In genomic region chr1:89724369-89725015, GRCh38 we compare ENCODE assay signal across 8 cellular contexts.
DNase-seq lines count a peak whose midpoint lies in the region; ATAC-seq, FAIRE-seq and TF ChIP-seq lines count a peak whose summit lies in the region.

No MANE protein-coding gene starts in this region.

- H3K4me1 ChIP-seq in effector memory CD4-positive, alpha-beta T cell (ENCODE audit: control insufficient read depth, insufficient read depth, low read length, poor library complexity, severe bottlenecking): peaks cover 24% of the 10 kb centered on the region

- no peaks in the 10 kb centered on the region for H3K36me3 ChIP-seq in effector memory CD4-positive, alpha-beta T cell (ENCODE audit: control insufficient read depth, insufficient read depth, low read length)

- intact Hi-C loops in Right ventricle myocardium inferior (cut with DNase I): loop anchor here (1.0 kb wide), 1 partner anchor 33 kb away; no protein-coding TSS in a partner anchor

- no peak overlapping the region for H3K4me3 ChIP-seq in effector memory CD4-positive, alpha-beta T cell (ENCODE audit: insufficient read depth, low read depth, low read length, poor library complexity, severe bottlenecking)

- TF ChIP-seq CTCF in D721Med (IDR thresholded peaks at IDR 0.05; ENCODE audit: insufficient read depth, missing control alignments): no peak

- peak; percentile 54 for ATAC-seq in GM19397 (IDR thresholded peaks at IDR 0.05; ENCODE audit: unreplicated experiment)
- peak; percentile 36 for ATAC-seq in HG03439 (IDR thresholded peaks at IDR 0.05; ENCODE audit: unreplicated experiment)
- ATAC-seq in Right ventricle myocardium inferior: peak; percentile 56

- DNase-seq in activated CD4-positive, alpha-beta T cell treated with anti-CD3 and anti-CD28 coated beads, Interleukin-2, amount 50 U/mL, for 4 hours: peak; percentile 29 to 36
- DNase-seq in Right ventricle myocardium inferior (ENCODE audit: missing footprints): no peak
- peak in 2 of 3 donors; percentile 59 to 72 for DNase-seq in stimulated activated CD4-positive, alpha-beta T cell treated with anti-CD3 and anti-CD28 coated beads, TNF-alpha, amount 100 ng/mL, for 48 hours (ENCODE audit: low read depth in 3 of 3)
- DNase-seq in iPS-NIHi7 (ENCODE audit: extremely low spot score): no peak
- no peak for DNase-seq in D721Med (ENCODE audit: insufficient read length, low spot score)
- DNase-seq in effector memory CD4-positive, alpha-beta T cell: no peak

- FAIRE-seq in D721Med (lab: Jason Lieb, UNC): no peak

- H3K9me3 ChIP-seq in effector memory CD4-positive, alpha-beta T cell (ENCODE audit: control insufficient read depth, low read length): no peaks in the 10 kb centered on the region

- no peaks in the 10 kb centered on the region for H3K27me3 ChIP-seq in effector memory CD4-positive, alpha-beta T cell (replicated peaks; ENCODE audit: control insufficient read depth, insufficient read depth, low read length, poor library complexity, severe bottlenecking)

- H3K27ac ChIP-seq in effector memory CD4-positive, alpha-beta T cell (ENCODE audit: insufficient read depth, low read length, poor library complexity, severe bottlenecking): no peak overlapping the region

Comparison
In these comparisons a context has a peak if more than half of its experiments do, and no peak if none do; other contexts are left out.
1. DNase-seq: peak in activated CD4-positive, alpha-beta T cell treated with anti-CD3 and anti-CD28 coated beads, Interleukin-2, amount 50 U/mL, for 4 hours (2 of 2) and stimulated activated CD4-positive, alpha-beta T cell treated with anti-CD3 and anti-CD28 coated beads, TNF-alpha, amount 100 ng/mL, for 48 hours (2 of 3); none in Right ventricle myocardium inferior (single experiment), iPS-NIHi7 (single experiment), D721Med (single experiment) and effector memory CD4-positive, alpha-beta T cell (0 of 3).
2. Peak in every context shown above with its lines, with median percentiles within 50 percentile points of each other: ATAC-seq.